ENCODE assay signal across 9 cellular contexts in genomic region chr10:72133517-72133916, GRCh38. TPM values are rescaled to one million over a fixed set of nuclear protein-coding genes. Genes with fewer than 3 reads are reported as not detected.
A peak's percentile ranks its signal among the peaks of the same experiment; 100 is the strongest.
DNase-seq lines count a peak whose midpoint lies in the region; ATAC-seq and TF ChIP-seq lines count a peak whose summit lies in the region.
"Had no signal": no experiment of that assay in that cellular context is flagged by ENCODE, and none has a peak within 500 bp of the region (broad histone marks: within the 10 kb centered on the region; RNA-seq: fewer than 3 reads in every experiment).

No MANE protein-coding gene starts in this region.

- DNase-seq in AG08396 (ENCODE audit: low spot score) (peak; percentile 45), amniotic epithelial cell (ENCODE audit: low read depth) (peak; percentile 85), upper lobe of left lung (no peak), iPS-NIHi11 (ENCODE audit: low spot score) (no peak), HuH-7.5 (ENCODE audit: low spot score) (no peak), vagina (ENCODE audit: extremely low spot score in 2 of 2) (no peak)

- peaks cover 6 to 15% (median 10%) of the 10 kb centered on the region in 4 donors for H3K4me1 ChIP-seq in upper lobe of left lung
- no peaks in the 10 kb centered on the region for H3K4me1 ChIP-seq in vagina

- H3K4me3 ChIP-seq in upper lobe of left lung (no peak overlapping the region), vagina (no peak overlapping the region)
- H3K4me3 ChIP-seq: skin epidermis had no signal

- peaks cover 0 to 7% (median 2%) of the 10 kb centered on the region in 4 donors for H3K36me3 ChIP-seq in upper lobe of left lung
- peaks cover 0 to 18% of the 10 kb centered on the region in 2 donors for H3K36me3 ChIP-seq in vagina

- TF ChIP-seq POLR2A in upper lobe of left lung (IDR thresholded peaks at IDR 0.05) (no peak), vagina (IDR thresholded peaks at IDR 0.05) (no peak)

- H3K27ac ChIP-seq in upper lobe of left lung (peak overlapping the region in 1 of 4 donors; percentile 22), vagina (no peak overlapping the region)
- H3K27ac ChIP-seq: skin epidermis had no signal

- peak; percentile 66 for ATAC-seq in GM19035 (IDR thresholded peaks at IDR 0.05; ENCODE audit: unreplicated experiment)
- ATAC-seq in HG03135 (IDR thresholded peaks at IDR 0.05; ENCODE audit: unreplicated experiment), result peak; percentile 73
- peak; percentile 59 to 73 for ATAC-seq in upper lobe of left lung (ENCODE audit: low FRiP score in 2 of 2)

- TF ChIP-seq CTCF in upper lobe of left lung (IDR thresholded peaks at IDR 0.05), result no peak
- no peak for TF ChIP-seq CTCF in vagina (IDR thresholded peaks at IDR 0.05)

- no peak for TF ChIP-seq EP300 in upper lobe of left lung (IDR thresholded peaks at IDR 0.05)

- H3K27me3 ChIP-seq in upper lobe of left lung, result no peaks in the 10 kb centered on the region
- H3K27me3 ChIP-seq in vagina, result no peaks in the 10 kb centered on the region

- intact Hi-C loops in vagina (cut with DNase I), result loop anchor here (10.0 kb wide), 1 partner anchor 71 kb away; no protein-coding TSS in a partner anchor

- H3K9me3 ChIP-seq in upper lobe of left lung (no peaks in the 10 kb centered on the region), vagina (no peaks in the 10 kb centered on the region)

RNA-seq across cellular contexts. Expression of gene SPOCK2, which starts 45.2 kb away (rescaled TPM):
- total RNA-seq in upper lobe of left lung (100 to 1,000 TPM in 5 of 6 donors, 10 to 100 TPM in 1; 62.9 to 532 (median 159) TPM), vagina (46.9 TPM)

Comparison
In these comparisons a context has a peak if more than half of its experiments do, and no peak if none do; other contexts are left out.
1. DNase-seq: peak in AG08396 (single experiment) and amniotic epithelial cell (single experiment); none in upper lobe of left lung (0 of 2), iPS-NIHi11 (single experiment), HuH-7.5 (single experiment) and vagina (0 of 2).
2. Peak in every context shown above with its lines, with median percentiles within 50 percentile points of each other: ATAC-seq.